Comparison of ENCODE assay signal across 25 cellular contexts in the genomic region with DNA sequence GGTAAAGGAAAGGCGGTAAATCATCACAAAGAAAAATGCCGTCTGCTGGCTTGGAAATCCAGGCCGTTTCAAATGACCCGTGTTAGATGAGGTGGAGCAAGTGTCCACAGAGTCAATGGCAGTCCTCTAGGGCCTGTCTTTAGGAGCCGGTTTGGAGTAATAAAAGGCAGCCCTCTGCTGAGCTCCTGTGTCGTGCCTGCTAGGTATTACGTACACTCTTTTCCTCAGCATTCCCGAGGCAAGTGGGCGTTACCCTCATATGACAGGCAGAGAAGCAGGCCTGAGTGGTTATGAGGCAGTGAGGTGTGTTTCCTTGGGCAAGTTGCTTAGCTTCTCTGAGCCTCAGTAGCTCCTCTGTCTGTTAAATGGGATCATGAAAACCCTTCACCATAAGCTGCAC. TPM values are rescaled to one million over a fixed set of nuclear protein-coding genes. Genes with fewer than 3 reads are reported as not detected.
DNase-seq lines count a peak whose midpoint lies in the region; ATAC-seq, FAIRE-seq and TF ChIP-seq lines count a peak whose summit lies in the region.
"Had no signal": no experiment of that assay in that cellular context is flagged by ENCODE, and none has a peak within 500 bp of the region (broad histone marks: within the 10 kb centered on the region; RNA-seq: fewer than 3 reads in every experiment).

No MANE protein-coding gene starts in this region.

- H3K27ac ChIP-seq in GM23338 (ENCODE audit: low read depth) = no peak overlapping the region
- H3K27ac ChIP-seq in K562 (ENCODE audit: extremely low read depth, low read depth, low read length) = no peak overlapping the region; the same call in 2 of the 3 replicates
- H3K27ac ChIP-seq in gastroesophageal sphincter = no peak overlapping the region
- no peak overlapping the region for H3K27ac ChIP-seq in CD4-positive, alpha-beta T cell (ENCODE audit: low read depth, low read length)
- H3K27ac ChIP-seq: BLaER1 had no signal

- TF ChIP-seq POLR2A in K562 (conservative IDR thresholded peaks at IDR 0.05) (no peak), gastroesophageal sphincter (IDR thresholded peaks at IDR 0.05) (no peak)

- H3K36me3 ChIP-seq in GM23338 (ENCODE audit: insufficient read depth) (no peaks in the 10 kb centered on the region), K562 (ENCODE audit: control insufficient read depth, insufficient read depth, low read length) (peaks cover 20% of the 10 kb centered on the region; the same call in 2 of the 3 replicates), gastroesophageal sphincter (peaks cover 0 to 31% of the 10 kb centered on the region in 2 donors)

- H2AFZ ChIP-seq in GM23338 = no peak overlapping the region
- H2AFZ ChIP-seq in K562 (ENCODE audit: low read depth, low read length) = no peak overlapping the region

- H3K4me2 ChIP-seq in GM23338 (no peak overlapping the region), K562 (ENCODE audit: insufficient read depth, low read length) (no peak overlapping the region)
- H3K4me2 ChIP-seq: BLaER1, SK-N-SH had no signal

- ATAC-seq in GM23338 = peak; percentile 54
- ATAC-seq in K562 = peak; percentile 9; the same call in 2 of the 3 replicates
- peak; percentile 46 for ATAC-seq in gastroesophageal sphincter
- no peak for ATAC-seq in CD4-positive, alpha-beta T cell (ENCODE audit: poor library complexity)
- ATAC-seq in HG02981 (IDR thresholded peaks at IDR 0.05; ENCODE audit: unreplicated experiment) = no peak

- peak overlapping the region in 1 of 2 experiments; percentile 64; a peak in 2 of 4 replicates for H3K9ac ChIP-seq in K562 (ENCODE audit: insufficient read depth in 1 of 2, low read depth in 2 of 2, low read length in 2 of 2)
- H3K9ac ChIP-seq: BLaER1, SK-N-SH had no signal

- no peak overlapping the region for H3K4me3 ChIP-seq in GM23338
- H3K4me3 ChIP-seq in K562 = no peak overlapping the region
- no peak overlapping the region for H3K4me3 ChIP-seq in gastroesophageal sphincter
- H3K4me3 ChIP-seq: BLaER1 had no signal

- FAIRE-seq in K562 (lab: Jason Lieb, UNC) = no peak
- FAIRE-seq: A204.1, GM12892, GM19239, H54 had no signal

- H3K9me3 ChIP-seq in K562 (replicated peaks; ENCODE audit: control insufficient read depth, insufficient read depth, low read depth, low read length) = no peaks in the 10 kb centered on the region
- no peaks in the 10 kb centered on the region for H3K9me3 ChIP-seq in gastroesophageal sphincter
- no peaks in the 10 kb centered on the region for H3K9me3 ChIP-seq in CD4-positive, alpha-beta T cell (ENCODE audit: control insufficient read depth, low read length)
- H3K9me3 ChIP-seq: BLaER1, SK-N-SH had no signal

- CTCF ChIA-PET in K562 (lab: Yijun Ruan, JAX; ENCODE audit: low intra/inter-chr PET ratio) = no interaction called here
- CTCF ChIA-PET in CD4-positive, alpha-beta T cell (lab: Charles Lee) = interaction anchor here (1.6 kb wide), 1 partner anchor 15 kb away, joined by 4 read pairs; no protein-coding TSS in a partner anchor

- no peaks in the 10 kb centered on the region for H3K9me3 Mint-ChIP-seq in GM23338
- H3K9me3 Mint-ChIP-seq in CD4-positive, alpha-beta T cell = no peaks in the 10 kb centered on the region
- H3K9me3 Mint-ChIP-seq: CD4-positive, CD25-positive, alpha-beta regulatory T cell; IgD-negative memory B cell had no signal

- WGBS in K562 (ENCODE audit: insufficient coverage, low coverage, missing lambda C conversion rate) = 70% methylated on average over 9 of the region's 9 CpGs
- WGBS in gastroesophageal sphincter (ENCODE audit: low coverage in 1 of 2), 2 donors = 65 to 70% methylated on average over 6 to 8 of the region's 9 CpGs

- no TSS peak for BruUV-seq in K562 (replicated peaks; lab: Mats Ljungman, UMichigan)

- H3K79me2 ChIP-seq in GM23338 (replicated peaks; ENCODE audit: insufficient read depth) (no peaks in the 10 kb centered on the region; the same call in 1 of the 2 replicates), K562 (ENCODE audit: control insufficient read depth, insufficient read depth, low read length) (peaks cover 36% of the 10 kb centered on the region)

- no peaks in the 10 kb centered on the region for H3K27me3 ChIP-seq in GM23338 (ENCODE audit: insufficient read depth)
- H3K27me3 ChIP-seq in K562 (ENCODE audit: control insufficient read depth in 2 of 2, insufficient read depth in 2 of 2, low read length in 2 of 2) = no peaks in the 10 kb centered on the region; a peak in 1 of 5 replicates
- no peaks in the 10 kb centered on the region for H3K27me3 ChIP-seq in gastroesophageal sphincter
- H3K27me3 ChIP-seq in CD4-positive, alpha-beta T cell (ENCODE audit: control insufficient read depth, insufficient read depth, low read length) = no peaks in the 10 kb centered on the region
- H3K27me3 ChIP-seq: BLaER1 had no signal

- H3K36me3 Mint-ChIP-seq in GM23338 (ENCODE audit: low read depth) = no peaks in the 10 kb centered on the region
- peaks cover 20% of the 10 kb centered on the region for H3K36me3 Mint-ChIP-seq in CD4-positive, alpha-beta T cell (ENCODE audit: low read depth)

- DNase-seq in GM23338 (ENCODE audit: low spot score) (no peak), K562 (ENCODE audit: extremely low read depth in 1 of 4, low spot score in 3 of 4) (no peak), left kidney (ENCODE audit: low read depth, low spot score) (peak; percentile 74), D341Med (ENCODE audit: low spot score) (no peak), hypothalamus (lab: John Stamatoyannopoulos, UW) (no peak)
- no peak for DNase-seq in CD4-positive, alpha-beta T cell
- DNase-seq: CD4-positive, CD25-positive, alpha-beta regulatory T cell; DMS79 treated with DMSO at 0.1 percent for 48 hours; NCI-H1092; NCI-H1417 treated with DMSO at 0.1 percent for 48 hours; NCI-H187; NCI-H2081 treated with DMSO at 0.1 percent for 48 hours; NCI-H2171; NCI-H524 treated with DMSO at 0.1 percent for 48 hours; NCI-H774; SK-N-SH; SW 1271 had no signal

- intact Hi-C loops in K562 (cut with micrococcal nuclease) = no loop called here
- intact Hi-C loops in CD4-positive, alpha-beta T cell (cut with DNase I, micrococcal nuclease) = no loop called here

- no peak for TF ChIP-seq CTCF in GM23338 (conservative IDR thresholded peaks at IDR 0.05; ENCODE audit: low read depth in 2 of 2)
- TF ChIP-seq CTCF in K562 (IDR thresholded peaks at IDR 0.05 in 2 of 3, conservative IDR thresholded peaks at IDR 0.05 in 1 of 3; ENCODE audit: insufficient read depth in 2 of 3, low read depth in 1 of 3, low read length in 3 of 3) = no peak
- TF ChIP-seq CTCF in gastroesophageal sphincter (IDR thresholded peaks at IDR 0.05) = no peak
- no peak for TF ChIP-seq CTCF in CD4-positive, alpha-beta T cell (IDR thresholded peaks at IDR 0.05)

- no peak for TF ChIP-seq RAD21 in K562 (CRISPR knock-in tag; conservative IDR thresholded peaks at IDR 0.05 in 1 of 2, IDR thresholded peaks at IDR 0.05 in 1 of 2)

- POLR2A ChIA-PET in K562 (lab: Yijun Ruan, JAX) = interaction anchor here (1.3 to 1.7 kb wide), 2 partner anchors 12 to 15 kb away, joined by 3 to 4 read pairs; no protein-coding TSS in a partner anchor
- POLR2A ChIA-PET in CD4-positive, alpha-beta T cell (lab: Charles Lee) = interaction anchor here (0.6 kb wide), 1 partner anchor 87 kb away, joined by 3 read pairs; no protein-coding TSS in a partner anchor

- TF ChIP-seq EP300 in K562 (IDR thresholded peaks at IDR 0.05; ENCODE audit: low read length) = no peak
- TF ChIP-seq EP300 in gastroesophageal sphincter (IDR thresholded peaks at IDR 0.05) = no peak

- H3F3A ChIP-seq in GM23338 (replicated peaks; ENCODE audit: low read depth) = no peaks in the 10 kb centered on the region

- in situ Hi-C loops in K562 (cut with MboI) = no loop called here

- no peaks in the 10 kb centered on the region for H3K9me1 ChIP-seq in K562 (ENCODE audit: control insufficient read depth, insufficient read depth, low read length)

- H3K4me1 ChIP-seq in GM23338 (ENCODE audit: insufficient read depth) (no peaks in the 10 kb centered on the region), K562 (replicated peaks in 1 of 2; ENCODE audit: control insufficient read depth in 2 of 2, insufficient read depth in 2 of 2, low read length in 2 of 2) (peaks cover 19 to 22% of the 10 kb centered on the region in 2 experiments), gastroesophageal sphincter (peaks cover 0 to 24% (median 0%) of the 10 kb centered on the region in 3 donors)

- H3K9me2 ChIP-seq in GM23338 (ENCODE audit: insufficient read depth) = no peaks in the 10 kb centered on the region
- H3K9me2 ChIP-seq: SK-N-SH had no signal

- peaks cover 8% of the 10 kb centered on the region for H3K27me3 Mint-ChIP-seq in GM23338 (ENCODE audit: insufficient read depth, low read depth, poor library complexity)
- H3K27me3 Mint-ChIP-seq in CD4-positive, alpha-beta T cell = no peaks in the 10 kb centered on the region
- H3K27me3 Mint-ChIP-seq: CD4-positive, CD25-positive, alpha-beta regulatory T cell; IgD-negative memory B cell had no signal

- H3K27ac Mint-ChIP-seq in GM23338 = no peak overlapping the region
- H3K27ac Mint-ChIP-seq in CD4-positive, alpha-beta T cell = no peak overlapping the region
- H3K27ac Mint-ChIP-seq: IgD-negative memory B cell had no signal

- H4K20me1 ChIP-seq in GM23338 (replicated peaks; ENCODE audit: insufficient read depth) (0 out of 2 replicates have a peak, but pooled peaks cover 4% of the 10 kb centered on the region), K562 (replicated peaks; ENCODE audit: control insufficient read depth, insufficient read depth, low read length) (peaks cover 14% of the 10 kb centered on the region; the same call in 1 of the 2 replicates)

- H3K4me3 Mint-ChIP-seq in GM23338 = no peak overlapping the region
- H3K4me3 Mint-ChIP-seq in CD4-positive, alpha-beta T cell = no peak overlapping the region
- H3K4me3 Mint-ChIP-seq: CD4-positive, CD25-positive, alpha-beta regulatory T cell had no signal

- no peaks in the 10 kb centered on the region for H3K4me1 Mint-ChIP-seq in GM23338
- H3K4me1 Mint-ChIP-seq in CD4-positive, alpha-beta T cell (ENCODE audit: low read depth) = peaks cover 11% of the 10 kb centered on the region

RNA-seq across cellular contexts. Expression of a gene that starts 7.7 kb away (rescaled TPM):
- total RNA-seq in GM23338 (2014; rRNA removed; shearing (Covaris generic)) = 22.0 and 27.6 TPM in 2 replicates
- polyA plus RNA-seq in GM23338 (2016; fragmentation: Nextera tagmentation; extraction: Ambion mirVana) (58.8 and 60.7 TPM in 2 replicates), K562 (2011; rRNA removed) (87.6 and 92.4 TPM in 2 replicates), K562 (2014; fragmentation: Illumina TruSeq; extraction: Trizol) (53.4 and 59.9 TPM in 2 replicates), K562 (2014; fragmentation: Nextera tagmentation; extraction: Ambion mirVana) (10 to 100 TPM in 1 of 2 experiments, 1 to 10 TPM in 1; 6.1 to 11.4 TPM), K562 (2014; rRNA removed) (89.2 and 95.7 TPM in 2 replicates)
- 18.4 and 30.9 TPM in 2 replicates for total RNA-seq in K562 (2011; cell fraction: chromatin; rRNA removed; ENCODE audit: low replicate concordance)
- 52.2 and 53.7 TPM in 2 replicates for total RNA-seq in K562 (2011; cell fraction: nucleolus; rRNA removed)
- total RNA-seq in K562 (2011; cell fraction: nucleoplasm; rRNA removed) = 47.9 and 75.6 TPM in 2 replicates
- total RNA-seq in K562 (2014; rRNA removed) (97.3 and 100 TPM in 2 replicates), K562 (2014; rRNA removed; fragmentation: Illumina TruSeq; extraction: Trizol) (62.9 and 72.8 TPM in 2 replicates), K562 (2015; rRNA removed; fragmentation: Illumina TruSeq; extraction: Trizol) (51.0 and 55.1 TPM in 2 replicates), K562 (2021) (74.0 and 74.4 TPM in 2 replicates), gastroesophageal sphincter (100 to 1,000 TPM in 1 of 4 donors, 10 to 100 TPM in 3; 42.8 to 113 (median 75.7) TPM)
- 66.7 and 98.8 TPM in 2 replicates for polyA plus RNA-seq in K562 (2011; cell fraction: cytosol; rRNA removed)
- 32.2 and 37.6 TPM in 2 replicates for polyA plus RNA-seq in K562 (2011; cell fraction: nucleus; rRNA removed)
- 70.5 and 73.8 TPM in 2 replicates for polyA plus RNA-seq in K562 (2012)
- 20.8 and 22.7 TPM in 2 replicates for polyA minus RNA-seq in K562 (2011; rRNA and poly(A)+ RNA removed)
- polyA minus RNA-seq in K562 (2011; cell fraction: cytosol; rRNA and poly(A)+ RNA removed) = 15.7 and 18.1 TPM in 2 replicates
- polyA minus RNA-seq in K562 (2011; cell fraction: nucleus; rRNA and poly(A)+ RNA removed) = 4.0 and 9.8 TPM in 2 replicates
- 10 to 100 TPM; 21.2 to 22.4 TPM for total RNA-seq in CD4-positive, alpha-beta T cell

RNA-seq across cellular contexts. Expression of a gene that starts 25.7 kb away (rescaled TPM):
- 17.2 and 18.0 TPM in 2 replicates for total RNA-seq in GM23338 (2014; rRNA removed; shearing (Covaris generic))
- 17.1 and 18.8 TPM in 2 replicates for polyA plus RNA-seq in GM23338 (2016; fragmentation: Nextera tagmentation; extraction: Ambion mirVana)
- total RNA-seq in K562 (2011; cell fraction: chromatin; rRNA removed; ENCODE audit: low replicate concordance) = 20.1 and 37.7 TPM in 2 replicates
- total RNA-seq in K562 (2011; cell fraction: nucleolus; rRNA removed) = 34.2 and 37.6 TPM in 2 replicates
- total RNA-seq in K562 (2011; cell fraction: nucleoplasm; rRNA removed) = 23.3 and 27.4 TPM in 2 replicates
- total RNA-seq in K562 (2014; rRNA removed) = 10.2 and 19.9 TPM in 2 replicates
- 17.7 and 19.3 TPM in 2 replicates for total RNA-seq in K562 (2014; rRNA removed; fragmentation: Illumina TruSeq; extraction: Trizol)
- total RNA-seq in K562 (2015; rRNA removed; fragmentation: Illumina TruSeq; extraction: Trizol) = 16.4 and 17.9 TPM in 2 replicates
- 14.7 and 18.1 TPM in 2 replicates for total RNA-seq in K562 (2021)
- 17.3 and 22.0 TPM in 2 replicates for polyA plus RNA-seq in K562 (2011; rRNA removed)
- polyA plus RNA-seq in K562 (2011; cell fraction: cytosol; rRNA removed) = 23.6 and 25.5 TPM in 2 replicates
- polyA plus RNA-seq in K562 (2011; cell fraction: nucleus; rRNA removed) = 22.9 and 24.1 TPM in 2 replicates
- polyA plus RNA-seq in K562 (2012) = 7.3 and 12.3 TPM in 2 replicates
- 13.1 and 14.9 TPM in 2 replicates for polyA plus RNA-seq in K562 (2014; fragmentation: Illumina TruSeq; extraction: Trizol)
- 10 to 100 TPM in 1 of 2 experiments, 1 to 10 TPM in 1; 7.1 to 10.6 TPM for polyA plus RNA-seq in K562 (2014; fragmentation: Nextera tagmentation; extraction: Ambion mirVana)
- 14.3 and 15.3 TPM in 2 replicates for polyA plus RNA-seq in K562 (2014; rRNA removed)
- polyA minus RNA-seq in K562 (2011; rRNA and poly(A)+ RNA removed) = 21.0 and 27.3 TPM in 2 replicates
- 19.5 and 19.6 TPM in 2 replicates for polyA minus RNA-seq in K562 (2011; cell fraction: cytosol; rRNA and poly(A)+ RNA removed)
- polyA minus RNA-seq in K562 (2011; cell fraction: nucleus; rRNA and poly(A)+ RNA removed) = 23.6 and 30.5 TPM in 2 replicates
- 1 to 10 TPM; 2.8 to 6.0 (median 3.4) TPM for total RNA-seq in gastroesophageal sphincter
- total RNA-seq in CD4-positive, alpha-beta T cell = 1 to 10 TPM; 1.8 to 2.1 TPM

Comparison
In these comparisons a context has a peak if more than half of its experiments do, and no peak if none do; other contexts are left out.
1. ATAC-seq: peak in GM23338 (single experiment), K562 (single experiment) and gastroesophageal sphincter (single experiment); none in CD4-positive, alpha-beta T cell (single experiment) and HG02981 (single experiment).